ENCODE assay signal across 16 cellular contexts in the genomic region with DNA sequence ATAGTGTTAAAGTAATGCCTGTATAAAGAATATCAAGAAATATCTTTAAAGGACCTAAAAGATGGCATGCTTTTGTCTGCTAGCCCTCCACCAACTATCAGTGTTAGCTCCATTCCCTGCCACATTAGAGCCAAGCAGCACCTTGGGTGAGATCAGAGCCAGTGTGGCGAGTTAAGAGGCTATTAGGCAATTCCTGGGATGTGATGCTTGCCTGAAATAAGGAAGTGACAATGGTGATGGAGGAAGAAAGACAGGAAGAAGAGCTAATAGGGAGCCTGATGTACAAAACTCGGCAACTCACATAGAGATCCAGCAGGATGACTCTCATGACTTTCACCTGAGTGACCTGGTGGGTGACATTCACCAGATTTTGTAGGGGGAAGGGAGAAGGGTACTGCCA.
A peak's percentile ranks its signal among the peaks of the same experiment; 100 is the strongest.
DNase-seq lines count a peak whose midpoint lies in the region; ATAC-seq and TF ChIP-seq lines count a peak whose summit lies in the region.
"Had no signal": no experiment of that assay in that cellular context is flagged by ENCODE, and none has a peak within 500 bp of the region (broad histone marks: within the 10 kb centered on the region; RNA-seq: fewer than 3 reads in every experiment).

No MANE protein-coding gene starts in this region.

- H3K9me2 ChIP-seq in Karpas-422 (replicated peaks; ENCODE audit: insufficient read depth, low read length): no peaks in the 10 kb centered on the region

- ATAC-seq in HG02759 (IDR thresholded peaks at IDR 0.05; ENCODE audit: unreplicated experiment): no peak
- ATAC-seq: A549 had no signal

- no peak for TF ChIP-seq CTCF in neutrophil (IDR thresholded peaks at IDR 0.05)
- no peak for TF ChIP-seq CTCF in sigmoid colon (IDR thresholded peaks at IDR 0.05)
- TF ChIP-seq CTCF in BE2C (IDR thresholded peaks at IDR 0.05; ENCODE audit: low read depth, low read length): no peak

- TF ChIP-seq POLR2A in sigmoid colon (IDR thresholded peaks at IDR 0.05): no peak

- no peaks in the 10 kb centered on the region for H4K20me1 ChIP-seq in Karpas-422 (ENCODE audit: insufficient read depth, low read depth, low read length)

- no peak for TF ChIP-seq EP300 in sigmoid colon (IDR thresholded peaks at IDR 0.05)

- H3K27me3 ChIP-seq in Karpas-422 (ENCODE audit: low read length) (no peaks in the 10 kb centered on the region), neutrophil (no peaks in the 10 kb centered on the region), sigmoid colon (no peaks in the 10 kb centered on the region), BE2C (no peaks in the 10 kb centered on the region)

- peak; percentile 15 to 32 for DNase-seq in AML-193 (lab: John Stamatoyannopoulos, UW)
- DNase-seq in Karpas-422: no peak
- DNase-seq in SKM-1 treated with dmso at 0.1 percent for 144 hours (lab: John Stamatoyannopoulos, UW; ENCODE audit: unreplicated experiment): peak; percentile 70
- DNase-seq in sigmoid colon: no peak
- DNase-seq in BE2C: no peak
- DNase-seq: GF-D8, HFFc6, KBM-7, NCI-H187, NCI-H226, NCI-H524 treated with DMSO at 0.1 percent for 48 hours, SHP77 had no signal

- intact Hi-C loops in sigmoid colon (cut with DNase I): no loop called here

- H3K27ac ChIP-seq in Karpas-422 (ENCODE audit: low read length) (no peak overlapping the region), neutrophil (peak overlapping the region; percentile 12), sigmoid colon (no peak overlapping the region)
- H3K27ac ChIP-seq: A549, C4-2B had no signal

- no peaks in the 10 kb centered on the region for H3K79me2 ChIP-seq in Karpas-422 (ENCODE audit: low read length)

- no peak overlapping the region for H3K9ac ChIP-seq in Karpas-422 (ENCODE audit: low read length)

- H3K9me3 ChIP-seq in Karpas-422 (ENCODE audit: low read length): no peaks in the 10 kb centered on the region
- no peaks in the 10 kb centered on the region for H3K9me3 ChIP-seq in neutrophil
- no peaks in the 10 kb centered on the region for H3K9me3 ChIP-seq in sigmoid colon
- no peaks in the 10 kb centered on the region for H3K9me3 ChIP-seq in BE2C
- H3K9me3 ChIP-seq: A549 had no signal

- WGBS in sigmoid colon, 2 donors: 87 to 88% methylated on average over 2 of the region's 2 CpGs

- no peak overlapping the region for H2AFZ ChIP-seq in Karpas-422 (ENCODE audit: low read length)

- H3K4me3 ChIP-seq in Karpas-422 (ENCODE audit: low read length) (no peak overlapping the region), neutrophil (ENCODE audit: low read depth in 1 of 2, low read length in 1 of 2) (no peak overlapping the region), sigmoid colon (no peak overlapping the region), BE2C (ENCODE audit: low read depth, low read length) (no peak overlapping the region)
- H3K4me3 ChIP-seq: A549 had no signal

- H3K4me1 ChIP-seq in Karpas-422 (ENCODE audit: low read length): peaks cover 41% of the 10 kb centered on the region
- H3K4me1 ChIP-seq in neutrophil (ENCODE audit: control insufficient read depth in 1 of 2, insufficient read depth in 1 of 2, low read depth in 1 of 2, low read length in 1 of 2): peaks cover 61 to 69% of the 10 kb centered on the region in 2 experiments
- no peaks in the 10 kb centered on the region for H3K4me1 ChIP-seq in sigmoid colon
- H3K4me1 ChIP-seq in BE2C: no peaks in the 10 kb centered on the region
- H3K4me1 ChIP-seq: A549 had no signal

- peak overlapping the region; percentile 21 for H3K4me2 ChIP-seq in Karpas-422 (ENCODE audit: low read depth, low read length, poor library complexity, severe bottlenecking)
- H3K4me2 ChIP-seq: A549 had no signal

- H3K36me3 ChIP-seq in Karpas-422 (ENCODE audit: insufficient read depth, low read length): no peaks in the 10 kb centered on the region
- H3K36me3 ChIP-seq in neutrophil: no peaks in the 10 kb centered on the region
- no peaks in the 10 kb centered on the region for H3K36me3 ChIP-seq in sigmoid colon
- H3K36me3 ChIP-seq in BE2C: no peaks in the 10 kb centered on the region

Comparison
In these comparisons a context has a peak if more than half of its experiments do, and no peak if none do; other contexts are left out.
1. DNase-seq: peak in AML-193 (2 of 2) and SKM-1 treated with dmso at 0.1 percent for 144 hours (single experiment); none in Karpas-422 (single experiment), sigmoid colon (single experiment) and BE2C (single experiment).